12 cellular contexts compared by ENCODE assay signal in genomic region chr1:116066868-116067563, GRCh38. TPM values are rescaled to one million over a fixed set of nuclear protein-coding genes. Genes with fewer than 3 reads are reported as not detected.
DNase-seq lines count a peak whose midpoint lies in the region; ATAC-seq and TF ChIP-seq lines count a peak whose summit lies in the region.
"Had no signal": no experiment of that assay in that cellular context is flagged by ENCODE, and none has a peak within 500 bp of the region (broad histone marks: within the 10 kb centered on the region; RNA-seq: fewer than 3 reads in every experiment).

No MANE protein-coding gene starts in this region.

- H3K27ac Mint-ChIP-seq in MCF 10A (ENCODE audit: low read depth, unreplicated experiment) = peak overlapping the region; percentile 97
- no peak overlapping the region for H3K27ac Mint-ChIP-seq in stimulated activated effector memory CD8-positive, alpha-beta T cell treated with anti-CD3 and anti-CD28 coated beads, Interleukin-12 subunit alpha, Interleukin-12 subunit beta, amount 100 ng/mL, for 72 hours
- H3K27ac Mint-ChIP-seq: activated naive CD4-positive, alpha-beta T cell treated with anti-CD3 and anti-CD28 coated beads, Interleukin-2, amount 50 U/mL, for 72 hours had no signal

- no peak for TF ChIP-seq POLR2A in breast epithelium (IDR thresholded peaks at IDR 0.05)

- no peaks in the 10 kb centered on the region for H3K4me1 ChIP-seq in breast epithelium
- no peaks in the 10 kb centered on the region for H3K4me1 ChIP-seq in lower lobe of right lung

- H3K9me3 Mint-ChIP-seq in MCF 10A (ENCODE audit: unreplicated experiment) = no peaks in the 10 kb centered on the region
- H3K9me3 Mint-ChIP-seq in stimulated activated effector memory CD8-positive, alpha-beta T cell treated with anti-CD3 and anti-CD28 coated beads, Interleukin-12 subunit alpha, Interleukin-12 subunit beta, amount 100 ng/mL, for 72 hours = no peaks in the 10 kb centered on the region
- H3K9me3 Mint-ChIP-seq: activated naive CD4-positive, alpha-beta T cell treated with anti-CD3 and anti-CD28 coated beads, Interleukin-2, amount 50 U/mL, for 72 hours; neural crest cell had no signal

- DNase-seq in MCF 10A (ENCODE audit: unreplicated experiment) (peak; percentile 25), breast epithelium (ENCODE audit: low spot score in 2 of 2) (no peak), coronary artery (ENCODE audit: low spot score) (no peak), lower lobe of right lung (no peak), posterior cingulate gyrus (no peak), NCI-H1930 (lab: John Stamatoyannopoulos, UW) (no peak)
- DNase-seq in stimulated activated effector memory CD8-positive, alpha-beta T cell treated with anti-CD3 and anti-CD28 coated beads, Interleukin-12 subunit alpha, Interleukin-12 subunit beta, amount 100 ng/mL, for 72 hours (ENCODE audit: low spot score in 2 of 2) = no peak
- DNase-seq: NCI-H524 had no signal

- H3K27me3 Mint-ChIP-seq in MCF 10A (ENCODE audit: insufficient read depth, unreplicated experiment) = no peaks in the 10 kb centered on the region

- H3K4me3 ChIP-seq in breast epithelium = no peak overlapping the region
- no peak overlapping the region for H3K4me3 ChIP-seq in coronary artery
- H3K4me3 ChIP-seq in lower lobe of right lung = no peak overlapping the region

- BruUV-seq in MCF 10A (replicated peaks; lab: Mats Ljungman, UMichigan) = TSS peak; percentile 90

- intact Hi-C loops in MCF 10A (cut with micrococcal nuclease) (no loop called here), breast epithelium (cut with DNase I; ENCODE audit: low total_unique reads) (no loop called here), lower lobe of right lung (cut with DNase I) (no loop called here), posterior cingulate gyrus (cut with DNase I) (no loop called here)

- TF ChIP-seq CTCF in MCF 10A (IDR thresholded peaks at IDR 0.05; ENCODE audit: unreplicated experiment) (no peak), breast epithelium (IDR thresholded peaks at IDR 0.05) (no peak), coronary artery (IDR thresholded peaks at IDR 0.05) (no peak), lower lobe of right lung (IDR thresholded peaks at IDR 0.05) (no peak)

- H3K36me3 Mint-ChIP-seq in MCF 10A (ENCODE audit: insufficient read depth, unreplicated experiment) = peaks cover 54% of the 10 kb centered on the region
- no peaks in the 10 kb centered on the region for H3K36me3 Mint-ChIP-seq in stimulated activated effector memory CD8-positive, alpha-beta T cell treated with anti-CD3 and anti-CD28 coated beads, Interleukin-12 subunit alpha, Interleukin-12 subunit beta, amount 100 ng/mL, for 72 hours
- H3K36me3 Mint-ChIP-seq: activated naive CD4-positive, alpha-beta T cell treated with anti-CD3 and anti-CD28 coated beads, Interleukin-2, amount 50 U/mL, for 72 hours had no signal

- H3K27ac ChIP-seq in breast epithelium = peak overlapping the region in 1 of 2 donors; percentile 48
- H3K27ac ChIP-seq in coronary artery = peak overlapping the region; percentile 38 to 73
- H3K27ac ChIP-seq in lower lobe of right lung = peak overlapping the region; percentile 20
- H3K27ac ChIP-seq: 22Rv1 had no signal

- H3K27me3 ChIP-seq in breast epithelium (no peaks in the 10 kb centered on the region), lower lobe of right lung (ENCODE audit: low read depth) (no peaks in the 10 kb centered on the region)

- CTCF ChIA-PET in MCF 10A (lab: Yijun Ruan, JAX) = interaction anchor here (0.6 to 0.8 kb wide), 2 partner anchors 72 to 1385 kb away, joined by 3 read pairs; no protein-coding TSS in a partner anchor

- H3K9me3 ChIP-seq in breast epithelium = no peaks in the 10 kb centered on the region
- H3K9me3 ChIP-seq in lower lobe of right lung = no peaks in the 10 kb centered on the region

- H3K4me1 Mint-ChIP-seq in MCF 10A (ENCODE audit: insufficient read depth, unreplicated experiment) = peaks cover 41% of the 10 kb centered on the region
- no peaks in the 10 kb centered on the region for H3K4me1 Mint-ChIP-seq in stimulated activated effector memory CD8-positive, alpha-beta T cell treated with anti-CD3 and anti-CD28 coated beads, Interleukin-12 subunit alpha, Interleukin-12 subunit beta, amount 100 ng/mL, for 72 hours
- H3K4me1 Mint-ChIP-seq: neural crest cell had no signal

- peak overlapping the region; percentile 41 for H3K4me3 Mint-ChIP-seq in MCF 10A (ENCODE audit: unreplicated experiment)
- no peak overlapping the region for H3K4me3 Mint-ChIP-seq in stimulated activated effector memory CD8-positive, alpha-beta T cell treated with anti-CD3 and anti-CD28 coated beads, Interleukin-12 subunit alpha, Interleukin-12 subunit beta, amount 100 ng/mL, for 72 hours
- H3K4me3 Mint-ChIP-seq: neural crest cell had no signal

- ATAC-seq in lower lobe of right lung (no peak), GM18870 (IDR thresholded peaks at IDR 0.05; ENCODE audit: unreplicated experiment) (no peak)
- no peak for ATAC-seq in stimulated activated effector memory CD8-positive, alpha-beta T cell treated with anti-CD3 and anti-CD28 coated beads, Interleukin-12 subunit alpha, Interleukin-12 subunit beta, amount 100 ng/mL, for 72 hours
- ATAC-seq: activated naive CD4-positive, alpha-beta T cell treated with anti-CD3 and anti-CD28 coated beads, Interleukin-2, amount 50 U/mL, for 72 hours had no signal

- POLR2A ChIA-PET in MCF 10A (lab: Yijun Ruan, JAX) = interaction anchor here (0.7 to 1.5 kb wide), 7 partner anchors 10 to 1912 kb away, joined by 3 to 5 read pairs (median 3); no protein-coding TSS in a partner anchor

- H3K36me3 ChIP-seq in breast epithelium (no peaks in the 10 kb centered on the region), lower lobe of right lung (peaks cover 68% of the 10 kb centered on the region)

RNA-seq across cellular contexts. Expression of gene MAB21L3, which starts 44.2 kb away (rescaled TPM):
- total RNA-seq in MCF 10A (2022) (2.5 and 2.8 TPM in 2 replicates), breast epithelium (under 1 TPM in 2 of 3 donors, not detected in 1; 0.29 to 0.80 TPM), lower lobe of right lung (1.2 TPM)
- total RNA-seq: activated naive CD4-positive, alpha-beta T cell treated with anti-CD3 and anti-CD28 coated beads, Interleukin-2, amount 50 U/mL, for 72 hours; neural crest cell had no signal
